ENCODE assay signal across 8 cellular contexts in genomic region chr6:33073431-33073871, GRCh38. TPM values are rescaled to one million over a fixed set of nuclear protein-coding genes. Genes with fewer than 3 reads are reported as not detected.
A peak's percentile ranks its signal among the peaks of the same experiment; 100 is the strongest.
DNase-seq lines count a peak whose midpoint lies in the region; ATAC-seq and TF ChIP-seq lines count a peak whose summit lies in the region.

Gene HLA-DPA1 (minus strand): TSS chr6:33073649.

- no peaks in the 10 kb centered on the region for H3K36me3 Mint-ChIP-seq in chondrocyte (ENCODE audit: low read depth)

- no peaks in the 10 kb centered on the region for H3K9me3 Mint-ChIP-seq in chondrocyte (ENCODE audit: low read depth)

- intact Hi-C loops in left colon (cut with DNase I, micrococcal nuclease): no loop called here

- no peak for TF ChIP-seq CTCF in chondrocyte (IDR thresholded peaks at IDR 0.05)

- H3K4me3 Mint-ChIP-seq in chondrocyte (ENCODE audit: unreplicated experiment): no peak within 1 kb of the TSS

- no peak within 1 kb of the TSS for H3K27ac Mint-ChIP-seq in chondrocyte (ENCODE audit: unreplicated experiment)

- ATAC-seq in HG02759 (IDR thresholded peaks at IDR 0.05; ENCODE audit: unreplicated experiment) (peak; percentile 75), left colon (peak; percentile 49)

- peak; percentile 12 to 13 for DNase-seq in stimulated activated CD4-positive, alpha-beta T cell treated with anti-CD3 and anti-CD28 coated beads, Interleukin-12 subunit alpha, Interleukin-12 subunit beta, amount 100 ng/mL, for 24 hours (ENCODE audit: low read depth in 2 of 2)
- DNase-seq in stimulated activated CD4-positive, alpha-beta T cell treated with anti-CD3 and anti-CD28 coated beads, Interleukin-4, amount 100 ng/mL, for 1 hour: no peak
- DNase-seq in OCI-M1 (lab: John Stamatoyannopoulos, UW): peak; percentile 92
- DNase-seq in astrocyte of the hippocampus (ENCODE audit: low read depth, low spot score): peak; percentile 21
- DNase-seq in left colon: peak in 1 of 2 donors; percentile 38
- peak in 15 of 49 donors; percentile 9 to 64 (median 25) for DNase-seq in substantia nigra (lab: John Stamatoyannopoulos, UW)
- no peak for DNase-seq in chondrocyte (ENCODE audit: low spot score)

- peak within 1 kb of the TSS; percentile 14 for H3K27ac ChIP-seq in substantia nigra (ENCODE audit: low read depth, low read length, poor library complexity, severe bottlenecking)

- H3K4me1 Mint-ChIP-seq in chondrocyte (ENCODE audit: low read depth): no peaks in the 10 kb centered on the region

- peaks cover 34% of the 10 kb centered on the region for H3K27me3 Mint-ChIP-seq in chondrocyte (ENCODE audit: low read depth)

RNA-seq across cellular contexts. Expression of gene HLA-DPA1, which starts in this region (rescaled TPM):
- total RNA-seq in left colon (100 to 1,000 TPM in 1 of 2 donors, 10 to 100 TPM in 1; 14.8 to 103 TPM), chondrocyte (0.65 to 1.3 TPM (median 1.2 TPM) in 3 replicates)

Comparison
In these comparisons a context has a peak if more than half of its experiments do, and no peak if none do; other contexts are left out.
1. DNase-seq: peak in stimulated activated CD4-positive, alpha-beta T cell treated with anti-CD3 and anti-CD28 coated beads, Interleukin-12 subunit alpha, Interleukin-12 subunit beta, amount 100 ng/mL, for 24 hours (2 of 2), OCI-M1 (single experiment) and astrocyte of the hippocampus (single experiment); none in stimulated activated CD4-positive, alpha-beta T cell treated with anti-CD3 and anti-CD28 coated beads, Interleukin-4, amount 100 ng/mL, for 1 hour (single experiment) and chondrocyte (single experiment).